In the genomic region with DNA sequence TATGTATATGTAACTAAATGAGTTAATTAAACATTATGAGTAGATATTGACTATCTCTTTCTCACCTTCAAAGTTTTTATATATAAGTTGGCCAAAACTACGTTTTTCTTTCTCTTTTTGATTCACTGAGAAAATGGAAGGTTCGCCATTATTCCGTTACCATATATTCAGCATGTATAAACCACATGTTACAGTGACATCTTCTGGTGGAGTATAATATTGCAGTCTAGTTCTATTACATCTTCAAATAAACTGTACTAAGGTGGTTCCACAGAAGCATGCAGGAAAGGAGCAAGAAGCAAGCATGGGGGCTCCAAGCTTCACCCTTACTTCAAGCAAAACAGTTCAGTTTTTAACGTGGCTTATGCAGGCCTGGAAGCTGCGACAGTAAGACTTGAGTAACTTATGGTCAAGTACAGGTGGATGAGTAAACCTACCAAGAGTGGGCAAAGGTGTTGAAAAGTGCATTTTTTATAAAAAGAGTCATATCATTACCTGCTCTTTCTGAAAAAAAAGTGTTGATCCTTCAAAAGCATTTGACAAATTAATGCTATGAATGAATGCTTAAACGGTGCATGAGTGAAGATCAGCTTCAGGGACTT, we compare ENCODE assay signal across 8 cellular contexts.
DNase-seq lines count a peak whose midpoint lies in the region; ATAC-seq and FAIRE-seq lines count a peak whose summit lies in the region.

No MANE protein-coding gene starts in this region.

- no peak overlapping the region for H3K4me3 Mint-ChIP-seq in activated T-helper 1 cell treated with anti-CD3 and anti-CD28 coated beads, Interleukin-12 subunit alpha, Interleukin-12 subunit beta, Interleukin-2, Interleukin-4 antibody, amounts not matched to agents 30 ng/mL and 10 ng/mL and 1 ng/mL, durations not matched to agents 14 hours and 24 hours and 36 hours

- H3K4me1 Mint-ChIP-seq in activated T-helper 1 cell treated with anti-CD3 and anti-CD28 coated beads, Interleukin-12 subunit alpha, Interleukin-12 subunit beta, Interleukin-2, Interleukin-4 antibody, amounts not matched to agents 30 ng/mL and 10 ng/mL and 1 ng/mL, durations not matched to agents 14 hours and 24 hours and 36 hours (ENCODE audit: low read depth), result no peaks in the 10 kb centered on the region

- ATAC-seq in HG03135 (IDR thresholded peaks at IDR 0.05; ENCODE audit: unreplicated experiment), result peak; percentile 76
- peak; percentile 69 for ATAC-seq in stimulated activated naive CD8-positive, alpha-beta T cell treated with anti-CD3 and anti-CD28 coated beads, Interleukin-15, Interleukin-2, amounts not matched to agents 100 U/mL and 50 U/mL, for 24 hours

- DNase-seq in AG20443 (ENCODE audit: low spot score) (peak; percentile 56), GM18507 (ENCODE audit: extremely low spot score, insufficient read length, low read depth) (peak; percentile 15), NCI-H345 (lab: John Stamatoyannopoulos, UW) (peak; percentile 75), astrocyte of the hippocampus (ENCODE audit: low read depth, low spot score) (peak; percentile 87), iPS DF 4.7 (ENCODE audit: extremely low read depth, low spot score) (peak; percentile 62)
- DNase-seq in stimulated activated naive CD8-positive, alpha-beta T cell treated with anti-CD3 and anti-CD28 coated beads, Interleukin-15, Interleukin-2, amounts not matched to agents 100 U/mL and 50 U/mL, for 24 hours, result no peak
- DNase-seq in activated T-helper 1 cell treated with anti-CD3 and anti-CD28 coated beads, Interleukin-12 subunit alpha, Interleukin-12 subunit beta, Interleukin-2, Interleukin-4 antibody, amounts not matched to agents 30 ng/mL and 10 ng/mL and 1 ng/mL, durations not matched to agents 14 hours and 24 hours and 36 hours (ENCODE audit: low spot score), result no peak

- FAIRE-seq in GM18507 (lab: Jason Lieb, UNC), result peak; percentile 80

- intact Hi-C loops in activated T-helper 1 cell treated with anti-CD3 and anti-CD28 coated beads, Interleukin-12 subunit alpha, Interleukin-12 subunit beta, Interleukin-2, Interleukin-4 antibody, amounts not matched to agents 30 ng/mL and 10 ng/mL and 1 ng/mL, durations not matched to agents 14 hours and 24 hours and 36 hours (cut with micrococcal nuclease), result loop anchor here (5.0 to 10.0 kb wide), 2 partner anchors 1112 to 1525 kb away; no protein-coding TSS in a partner anchor

- H3K36me3 Mint-ChIP-seq in activated T-helper 1 cell treated with anti-CD3 and anti-CD28 coated beads, Interleukin-12 subunit alpha, Interleukin-12 subunit beta, Interleukin-2, Interleukin-4 antibody, amounts not matched to agents 30 ng/mL and 10 ng/mL and 1 ng/mL, durations not matched to agents 14 hours and 24 hours and 36 hours (ENCODE audit: low read depth), result no peaks in the 10 kb centered on the region

- peaks cover 10% of the 10 kb centered on the region for H3K27me3 Mint-ChIP-seq in activated T-helper 1 cell treated with anti-CD3 and anti-CD28 coated beads, Interleukin-12 subunit alpha, Interleukin-12 subunit beta, Interleukin-2, Interleukin-4 antibody, amounts not matched to agents 30 ng/mL and 10 ng/mL and 1 ng/mL, durations not matched to agents 14 hours and 24 hours and 36 hours (ENCODE audit: insufficient read depth)

- no peak overlapping the region for H3K27ac Mint-ChIP-seq in activated T-helper 1 cell treated with anti-CD3 and anti-CD28 coated beads, Interleukin-12 subunit alpha, Interleukin-12 subunit beta, Interleukin-2, Interleukin-4 antibody, amounts not matched to agents 30 ng/mL and 10 ng/mL and 1 ng/mL, durations not matched to agents 14 hours and 24 hours and 36 hours

- no peaks in the 10 kb centered on the region for H3K9me3 Mint-ChIP-seq in activated T-helper 1 cell treated with anti-CD3 and anti-CD28 coated beads, Interleukin-12 subunit alpha, Interleukin-12 subunit beta, Interleukin-2, Interleukin-4 antibody, amounts not matched to agents 30 ng/mL and 10 ng/mL and 1 ng/mL, durations not matched to agents 14 hours and 24 hours and 36 hours

Comparison
In these comparisons a context has a peak if more than half of its experiments do, and no peak if none do; other contexts are left out.
1. DNase-seq: peak in AG20443 (single experiment), GM18507 (single experiment), NCI-H345 (single experiment), astrocyte of the hippocampus (single experiment) and iPS DF 4.7 (single experiment); none in stimulated activated naive CD8-positive, alpha-beta T cell treated with anti-CD3 and anti-CD28 coated beads, Interleukin-15, Interleukin-2, amounts not matched to agents 100 U/mL and 50 U/mL, for 24 hours (single experiment) and activated T-helper 1 cell treated with anti-CD3 and anti-CD28 coated beads, Interleukin-12 subunit alpha, Interleukin-12 subunit beta, Interleukin-2, Interleukin-4 antibody, amounts not matched to agents 30 ng/mL and 10 ng/mL and 1 ng/mL, durations not matched to agents 14 hours and 24 hours and 36 hours (single experiment).